23 cellular contexts compared by ENCODE assay signal in genomic region chr10:103079946-103080345, GRCh38.
DNase-seq lines count a peak whose midpoint lies in the region; ATAC-seq, FAIRE-seq and TF ChIP-seq lines count a peak whose summit lies in the region.
"Had no signal": no experiment of that assay in that cellular context is flagged by ENCODE, and none has a peak within 500 bp of the region (broad histone marks: within the 10 kb centered on the region; RNA-seq: fewer than 3 reads in every experiment).

No MANE protein-coding gene starts in this region.

- TF ChIP-seq RAD21 in K562 (CRISPR knock-in tag; conservative IDR thresholded peaks at IDR 0.05 in 1 of 2, IDR thresholded peaks at IDR 0.05 in 1 of 2) = no peak

- H2BK12ac ChIP-seq in trophoblast cell (ENCODE audit: low read length) = no peak overlapping the region

- H3K36me3 ChIP-seq in K562 (ENCODE audit: control insufficient read depth, insufficient read depth, low read length) (peaks cover 10% of the 10 kb centered on the region; the same call in 2 of the 3 replicates), osteoblast (ENCODE audit: insufficient read depth, low read length) (peaks cover 12% of the 10 kb centered on the region), trophoblast cell (ENCODE audit: control insufficient read depth in 1 of 2, insufficient read depth in 2 of 2, low read length in 2 of 2) (peaks cover 6 to 23% of the 10 kb centered on the region in 2 experiments)

- in situ Hi-C loops in K562 (cut with MboI) = loop anchor here (10.0 kb wide), 1 partner anchor 165 kb away; the partner anchor contains the start of gene RPEL1

- POLR2A ChIA-PET in K562 (lab: Yijun Ruan, JAX) = interaction anchor here (1.2 kb wide), 1 partner anchor 11 kb away, joined by 3 read pairs; no protein-coding TSS in a partner anchor

- FAIRE-seq in K562 (lab: Jason Lieb, UNC) = no peak
- FAIRE-seq: A204.1, GM12878, GM19239 had no signal

- H2BK5ac ChIP-seq in trophoblast cell (ENCODE audit: low read depth, low read length, poor library complexity) = no peak overlapping the region

- H3K9me3 ChIP-seq in K562 (replicated peaks; ENCODE audit: control insufficient read depth, insufficient read depth, low read depth, low read length) (no peaks in the 10 kb centered on the region), osteoblast (ENCODE audit: low read depth, low read length) (no peaks in the 10 kb centered on the region), trophoblast cell (ENCODE audit: insufficient read depth, low read depth, low read length) (no peaks in the 10 kb centered on the region)
- H3K9me3 ChIP-seq: BLaER1, Caco-2 had no signal

- H3K4me3 ChIP-seq in K562 (no peak overlapping the region), osteoblast (ENCODE audit: insufficient read depth, low read length) (no peak overlapping the region), trophoblast cell (ENCODE audit: low read depth, low read length) (no peak overlapping the region)
- H3K4me3 ChIP-seq: BLaER1, GM12878, GM23338 had no signal

- no peak for ATAC-seq in K562
- ATAC-seq: CD8-positive, alpha-beta T cell; GM23338 had no signal

- no peak overlapping the region for H3K27ac ChIP-seq in K562 (ENCODE audit: extremely low read depth, low read depth, low read length)
- H3K27ac ChIP-seq in osteoblast (ENCODE audit: low read depth, low read length) = no peak overlapping the region
- H3K27ac ChIP-seq in substantia nigra (ENCODE audit: low read depth, low read length, poor library complexity, severe bottlenecking) = peak overlapping the region; percentile 11
- no peak overlapping the region for H3K27ac ChIP-seq in trophoblast cell (ENCODE audit: low read depth, low read length)
- H3K27ac ChIP-seq: 22Rv1, BLaER1, C4-2B had no signal

- no peak overlapping the region for H3K4me3 Mint-ChIP-seq in endothelial cell (ENCODE audit: unreplicated experiment)
- H3K4me3 Mint-ChIP-seq: B cell; CD4-positive, CD25-positive, alpha-beta regulatory T cell; CD8-positive, alpha-beta T cell; GM23338; H9 had no signal

- no peak for TF ChIP-seq POLR2A in K562 (conservative IDR thresholded peaks at IDR 0.05)

- no peaks in the 10 kb centered on the region for H3K9me1 ChIP-seq in K562 (ENCODE audit: control insufficient read depth, insufficient read depth, low read length)

- no peak overlapping the region for H3K14ac ChIP-seq in trophoblast cell (ENCODE audit: low read length)

- H3K9ac ChIP-seq in K562 (ENCODE audit: insufficient read depth in 1 of 2, low read depth in 2 of 2, low read length in 2 of 2) = no peak overlapping the region
- H3K9ac ChIP-seq in trophoblast cell (ENCODE audit: low read length) = no peak overlapping the region
- H3K9ac ChIP-seq: BLaER1 had no signal

- H3K27me3 ChIP-seq in K562 (ENCODE audit: control insufficient read depth in 2 of 2, insufficient read depth in 2 of 2, low read length in 2 of 2) (no peaks in the 10 kb centered on the region), osteoblast (ENCODE audit: insufficient read depth, low read length) (no peaks in the 10 kb centered on the region), trophoblast cell (ENCODE audit: insufficient read depth, low read length) (no peaks in the 10 kb centered on the region)
- H3K27me3 ChIP-seq: BLaER1 had no signal

- peaks cover 10% of the 10 kb centered on the region for H3K4me1 Mint-ChIP-seq in endothelial cell (ENCODE audit: unreplicated experiment)
- H3K4me1 Mint-ChIP-seq: B cell; CD4-positive, CD25-positive, alpha-beta regulatory T cell had no signal

- WGBS in K562 (ENCODE audit: insufficient coverage, low coverage, missing lambda C conversion rate) = 64% methylated on average over 11 of the region's 11 CpGs
- WGBS in trophoblast cell (ENCODE audit: extremely low coverage, insufficient coverage, insufficient read length) = no CpG with 5 or more reads among the region's 11 CpGs

- H3K4me1 ChIP-seq in K562 (replicated peaks in 1 of 2; ENCODE audit: control insufficient read depth in 2 of 2, insufficient read depth in 2 of 2, low read length in 2 of 2) = no peaks in the 10 kb centered on the region; a peak in 1 of 5 replicates
- H3K4me1 ChIP-seq in osteoblast (ENCODE audit: insufficient read depth, low read length) = no peaks in the 10 kb centered on the region
- H3K4me1 ChIP-seq in trophoblast cell (ENCODE audit: control insufficient read depth in 1 of 2, insufficient read depth in 2 of 2, low read length in 2 of 2) = no peaks in the 10 kb centered on the region
- H3K4me1 ChIP-seq: BLaER1 had no signal

- no peak for TF ChIP-seq EP300 in K562 (IDR thresholded peaks at IDR 0.05; ENCODE audit: low read length)

- H4K20me1 ChIP-seq in K562 (replicated peaks; ENCODE audit: control insufficient read depth, insufficient read depth, low read length) = no peaks in the 10 kb centered on the region
- H4K20me1 ChIP-seq in osteoblast (ENCODE audit: insufficient read depth, low read length) = no peaks in the 10 kb centered on the region

- H4K12ac ChIP-seq in trophoblast cell (ENCODE audit: low read depth, low read length) = no peak overlapping the region

- H2AFZ ChIP-seq in K562 (ENCODE audit: low read depth, low read length) = no peak overlapping the region
- H2AFZ ChIP-seq in osteoblast (ENCODE audit: low read length) = no peak overlapping the region
- H2AFZ ChIP-seq in trophoblast cell (ENCODE audit: insufficient read depth, low read length, poor library complexity) = no peak overlapping the region
- H2AFZ ChIP-seq: GM23338 had no signal

- TF ChIP-seq CTCF in K562 (IDR thresholded peaks at IDR 0.05 in 2 of 3, conservative IDR thresholded peaks at IDR 0.05 in 1 of 3; ENCODE audit: insufficient read depth in 2 of 3, low read depth in 1 of 3, low read length in 3 of 3) = no peak
- no peak for TF ChIP-seq CTCF in endothelial cell (IDR thresholded peaks at IDR 0.05; ENCODE audit: unreplicated experiment)
- no peak for TF ChIP-seq CTCF in osteoblast (IDR thresholded peaks at IDR 0.05; ENCODE audit: extremely low read depth, low read depth, low read length)

- H4K91ac ChIP-seq in trophoblast cell (ENCODE audit: low read depth, low read length) = no peak overlapping the region

- no peak overlapping the region for H2AK5ac ChIP-seq in trophoblast cell (ENCODE audit: low read length)

- H3K79me2 ChIP-seq in K562 (ENCODE audit: control insufficient read depth, insufficient read depth, low read length) (no peaks in the 10 kb centered on the region), osteoblast (ENCODE audit: insufficient read depth, low read length) (no peaks in the 10 kb centered on the region), trophoblast cell (ENCODE audit: control insufficient read depth, insufficient read depth, low read length, poor library complexity) (no peaks in the 10 kb centered on the region)

- H3K4me2 ChIP-seq in K562 (ENCODE audit: insufficient read depth, low read length) (no peak overlapping the region), osteoblast (ENCODE audit: insufficient read depth, low read length) (no peak overlapping the region), trophoblast cell (ENCODE audit: low read length) (no peak overlapping the region)
- H3K4me2 ChIP-seq: BLaER1, GM23338 had no signal

- H3K36me3 Mint-ChIP-seq in endothelial cell (ENCODE audit: low read depth, unreplicated experiment) = peaks cover 14% of the 10 kb centered on the region

- H2BK120ac ChIP-seq in trophoblast cell (ENCODE audit: insufficient read depth, low read length, poor library complexity) = no peak overlapping the region

- H3K9me3 Mint-ChIP-seq in endothelial cell (ENCODE audit: unreplicated experiment) = no peaks in the 10 kb centered on the region
- H3K9me3 Mint-ChIP-seq: CD4-positive, CD25-positive, alpha-beta regulatory T cell; CD8-positive, alpha-beta T cell; GM23338; H9 had no signal

- no peak overlapping the region for H3K23ac ChIP-seq in trophoblast cell (ENCODE audit: low read length)

- CTCF ChIA-PET in K562 (lab: Yijun Ruan, JAX; ENCODE audit: low intra/inter-chr PET ratio) = no interaction called here

- peaks cover 4% of the 10 kb centered on the region for H3K27me3 Mint-ChIP-seq in endothelial cell (ENCODE audit: unreplicated experiment)
- H3K27me3 Mint-ChIP-seq: B cell; CD4-positive, CD25-positive, alpha-beta regulatory T cell had no signal

- intact Hi-C loops in K562 (cut with micrococcal nuclease) = no loop called here

- no peak overlapping the region for H4K8ac ChIP-seq in trophoblast cell (ENCODE audit: low read depth, low read length)

- no peak for DNase-seq in K562 (ENCODE audit: extremely low read depth in 1 of 4, low spot score in 3 of 4)
- DNase-seq in endothelial cell (ENCODE audit: low spot score) = no peak
- peak; percentile 62 for DNase-seq in osteoblast (ENCODE audit: insufficient read length, low spot score, missing footprints)
- no peak for DNase-seq in substantia nigra (lab: John Stamatoyannopoulos, UW)
- no peak for DNase-seq in NCI-H1694 (lab: John Stamatoyannopoulos, UW)
- DNase-seq in activated CD4-positive, alpha-beta T cell treated with anti-CD3 and anti-CD28 coated beads, Interleukin-2, amount 50 U/mL, for 1 hour = no peak
- DNase-seq in trophoblast cell = no peak
- DNase-seq: Caco-2; CD4-positive, CD25-positive, alpha-beta regulatory T cell; CD8-positive, alpha-beta T cell; DMS153; DMS79; EL; GDM1; H9 had no signal

- no peaks in the 10 kb centered on the region for H3K79me1 ChIP-seq in trophoblast cell (ENCODE audit: low read length)

- no TSS peak for BruUV-seq in K562 (replicated peaks; lab: Mats Ljungman, UMichigan)

- H3K4ac ChIP-seq in trophoblast cell (ENCODE audit: low read depth, low read length) = no peak overlapping the region

- no peak overlapping the region for H3K18ac ChIP-seq in trophoblast cell (ENCODE audit: low read length)

- H3K27ac Mint-ChIP-seq in endothelial cell (ENCODE audit: unreplicated experiment) = peak overlapping the region; percentile 45
- H3K27ac Mint-ChIP-seq: B cell; CD8-positive, alpha-beta T cell; GM23338 had no signal

TF ChIP-seq in K562, 482 proteins besides CTCF, POLR2A, EP300 and RAD21 (continues in another document):
- TF ChIP-seq SIN3A (IDR thresholded peaks at IDR 0.05; ENCODE audit: borderline replicate concordance in 2 of 2, control insufficient read depth in 1 of 2, low read depth in 2 of 2, low read length in 2 of 2) (no peak), ZNF77 (CRISPR knock-in tag; IDR thresholded peaks at IDR 0.05) (no peak)
